1 cellular context compared by ENCODE assay signal in the genomic region with DNA sequence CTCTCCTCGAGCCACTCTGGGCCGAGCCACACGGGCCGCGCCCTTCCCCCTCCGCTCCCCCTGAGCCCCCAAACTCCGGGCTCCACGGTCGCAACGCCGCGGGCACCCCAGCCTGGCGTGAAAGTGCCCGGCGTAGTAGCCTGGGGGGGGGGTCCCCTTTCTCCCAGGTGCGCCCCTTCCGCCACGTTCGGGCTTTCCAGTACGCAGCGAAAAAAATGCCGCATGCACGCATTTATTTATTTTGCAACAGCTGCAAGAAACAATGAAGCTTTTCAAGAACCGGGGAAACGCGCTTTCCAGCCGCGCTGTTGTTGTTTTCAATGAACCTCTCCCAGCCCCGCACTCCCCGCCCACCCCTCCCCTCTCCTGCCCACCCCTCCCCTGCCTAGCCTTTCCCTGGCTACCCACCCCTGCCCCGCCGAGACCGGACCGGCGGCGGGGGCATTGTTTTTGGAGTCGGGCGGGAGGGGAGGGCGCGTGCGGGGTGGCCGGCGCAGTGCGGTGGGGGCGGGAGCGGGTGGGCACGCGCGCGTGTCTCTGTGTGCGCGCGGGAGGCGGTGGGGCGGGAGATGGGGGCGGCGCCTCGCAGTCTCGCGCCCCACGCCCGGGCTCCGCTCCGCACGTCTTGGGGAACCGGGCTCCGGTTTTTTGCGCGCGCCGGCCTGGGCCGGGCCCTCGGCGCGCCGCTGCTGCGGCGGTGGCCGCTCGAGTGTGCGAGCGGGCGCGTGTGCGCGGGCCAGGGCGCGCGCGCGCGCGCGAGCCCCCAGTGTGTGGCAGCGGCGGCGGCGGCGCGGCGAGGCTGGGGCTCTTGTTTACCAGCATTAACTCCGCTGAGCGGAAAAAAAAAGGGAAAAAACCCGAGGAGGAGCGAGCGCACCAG.
TF ChIP-seq lines count a peak whose summit lies in the region.

IGF1R (plus strand) TSS at position 766 of the 880 bp plus-strand sequence. CDS start 1,043 bp downstream, outside the sequence.

TF ChIP-seq in K562, 482 proteins besides CTCF, POLR2A, EP300 and RAD21 (continued from another document):
- TF ChIP-seq TAF1 (IDR thresholded peaks at IDR 0.05; ENCODE audit: control insufficient read depth, extremely low read depth, insufficient read depth, low read length, severe bottlenecking), result peak; percentile 18
- TF ChIP-seq, protein P1, sequence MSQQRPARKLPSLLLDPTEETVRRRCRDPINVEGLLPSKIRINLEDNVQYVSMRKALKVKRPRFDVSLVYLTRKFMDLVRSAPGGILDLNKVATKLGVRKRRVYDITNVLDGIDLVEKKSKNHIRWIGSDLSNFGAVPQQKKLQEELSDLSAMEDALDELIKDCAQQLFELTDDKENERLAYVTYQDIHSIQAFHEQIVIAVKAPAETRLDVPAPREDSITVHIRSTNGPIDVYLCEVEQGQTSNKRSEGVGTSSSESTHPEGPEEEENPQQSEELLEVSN (IDR thresholded peaks at IDR 0.05; ENCODE audit: borderline replicate concordance in 1 of 2, extremely low read depth in 1 of 2, insufficient read depth in 1 of 2, insufficient read length in 1 of 2, low read depth in 1 of 2, low read length in 1 of 2, poor library complexity in 1 of 2, severe bottlenecking in 1 of 2), result peak; percentile 53 to 80
- TF ChIP-seq FOXJ3 (CRISPR knock-in tag; IDR thresholded peaks at IDR 0.05), result no peak
- TF ChIP-seq VEZF1 (CRISPR knock-in tag; IDR thresholded peaks at IDR 0.05), result peak; percentile 85
- TF ChIP-seq KLF13 (tag; IDR thresholded peaks at IDR 0.05; ENCODE audit: borderline replicate concordance, low read depth), result no peak
- no peak for TF ChIP-seq HNRNPL (IDR thresholded peaks at IDR 0.05; ENCODE audit: low read depth, low read length)
- TF ChIP-seq JUND (IDR thresholded peaks at IDR 0.05; ENCODE audit: borderline replicate concordance, low read depth, low read length), result 0 out of 2 replicates have a peak, but pooled peaks have one; percentile 13
- no peak; the same call in 2 of the 3 replicates for TF ChIP-seq JUND (tag; IDR thresholded peaks at IDR 0.05; ENCODE audit: borderline replicate concordance, low read depth, low read length)
- TF ChIP-seq MGA (IDR thresholded peaks at IDR 0.05), result no peak
- TF ChIP-seq SP1 (CRISPR knock-in tag; IDR thresholded peaks at IDR 0.05), result no peak
- no peak for TF ChIP-seq TFE3 (CRISPR knock-in tag; IDR thresholded peaks at IDR 0.05)
- TF ChIP-seq KLF10 (CRISPR knock-in tag; IDR thresholded peaks at IDR 0.05), result no peak
- TF ChIP-seq MITF (IDR thresholded peaks at IDR 0.05), result no peak
- TF ChIP-seq GATAD2B (IDR thresholded peaks at IDR 0.05; ENCODE audit: borderline replicate concordance), result no peak
- no peak for TF ChIP-seq NCOA2 (IDR thresholded peaks at IDR 0.05; ENCODE audit: partially characterized antibody in 2 of 2)
- no peak for TF ChIP-seq ZNF121 (CRISPR knock-in tag; conservative IDR thresholded peaks at IDR 0.05)
- peak; percentile 30; the same call in 1 of the 2 replicates for TF ChIP-seq HCFC1 (IDR thresholded peaks at IDR 0.05; ENCODE audit: low read depth, low read length)
- 0 out of 2 replicates have a peak, but pooled peaks have one; percentile 3 for TF ChIP-seq ZNF134 (CRISPR knock-in tag; conservative IDR thresholded peaks at IDR 0.05)
- no peak for TF ChIP-seq HEY1 (CRISPR knock-in tag; IDR thresholded peaks at IDR 0.05; ENCODE audit: borderline replicate concordance)
- TF ChIP-seq ZNF551 (CRISPR knock-in tag; IDR thresholded peaks at IDR 0.05), result no peak
- peak; percentile 12 to 60; a peak in 3 of 4 replicates for TF ChIP-seq MAZ (CRISPR knock-in tag; conservative IDR thresholded peaks at IDR 0.05 in 1 of 2, IDR thresholded peaks at IDR 0.05 in 1 of 2)
- TF ChIP-seq ZNF766 (CRISPR knock-in tag; conservative IDR thresholded peaks at IDR 0.05), result peak; percentile 93
- no peak for TF ChIP-seq ARID1B (IDR thresholded peaks at IDR 0.05)
- no peak for TF ChIP-seq SMARCA5 (IDR thresholded peaks at IDR 0.05)
- 0 out of 2 replicates have a peak, but pooled peaks have one; percentile 25 for TF ChIP-seq ZKSCAN8 (CRISPR knock-in tag; IDR thresholded peaks at IDR 0.05)
- TF ChIP-seq ELF1 (tag; IDR thresholded peaks at IDR 0.05), result no peak
- peak; percentile 52 for TF ChIP-seq FOSL1 (tag; conservative IDR thresholded peaks at IDR 0.05)
- no peak for TF ChIP-seq ETV1 (tag; conservative IDR thresholded peaks at IDR 0.05; ENCODE audit: low read depth)
- TF ChIP-seq TFAM (CRISPR knock-in tag; conservative IDR thresholded peaks at IDR 0.05), result no peak
- no peak for TF ChIP-seq TEAD2 (tag; IDR thresholded peaks at IDR 0.05)
- no peak for TF ChIP-seq ZNF232 (CRISPR knock-in tag; IDR thresholded peaks at IDR 0.05)
